20 cellular contexts compared by ENCODE assay signal in the genomic region with DNA sequence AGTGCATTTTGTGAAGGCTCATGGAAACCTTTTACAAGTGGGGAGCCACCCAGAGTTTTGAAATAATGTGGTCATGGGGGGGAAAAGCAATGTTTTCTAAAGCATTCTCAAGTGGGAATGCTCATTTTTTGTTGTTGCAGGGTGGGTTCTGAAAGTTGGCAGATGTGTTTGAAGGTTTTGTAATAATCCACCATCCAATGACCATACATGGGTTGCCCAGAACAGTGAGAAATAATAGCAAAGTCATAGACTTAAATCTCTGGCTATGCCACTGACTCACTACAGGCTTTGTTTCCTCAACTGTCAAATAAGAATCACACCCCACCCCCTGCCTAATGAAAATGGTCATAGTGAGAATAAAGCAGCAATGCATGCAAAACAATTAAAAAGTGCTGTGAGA. TPM values are rescaled to one million over a fixed set of nuclear protein-coding genes. Genes with fewer than 3 reads are reported as not detected.
DNase-seq lines count a peak whose midpoint lies in the region; TF ChIP-seq lines count a peak whose summit lies in the region.
"Had no signal": no experiment of that assay in that cellular context is flagged by ENCODE, and none has a peak within 500 bp of the region (broad histone marks: within the 10 kb centered on the region; RNA-seq: fewer than 3 reads in every experiment).

No MANE protein-coding gene starts in this region.

- no peak for TF ChIP-seq EP300 in suprapubic skin (IDR thresholded peaks at IDR 0.05)

- no peaks in the 10 kb centered on the region for H3K27me3 ChIP-seq in suprapubic skin
- H3K27me3 ChIP-seq: BLaER1 treated with 17β-estradiol and CSF1 and Interleukin-3, amounts not matched to agents 10 nM and 100 nM had no signal

- H3K4me3 ChIP-seq in epithelial cell of esophagus (ENCODE audit: low read length), result peak overlapping the region; percentile 79
- no peak overlapping the region for H3K4me3 ChIP-seq in fibroblast of the aortic adventitia (ENCODE audit: low read depth, low read length)
- H3K4me3 ChIP-seq in suprapubic skin, result peak overlapping the region; percentile 44
- H3K4me3 ChIP-seq: BLaER1 treated with 17β-estradiol and CSF1 and Interleukin-3, amounts not matched to agents 10 nM and 100 nM; K562 had no signal

- peaks cover 13% of the 10 kb centered on the region for H3K4me1 ChIP-seq in suprapubic skin
- H3K4me1 ChIP-seq: BLaER1 treated with 17β-estradiol and CSF1 and Interleukin-3, amounts not matched to agents 10 nM and 100 nM had no signal

- no peak for TF ChIP-seq POLR2A in suprapubic skin (IDR thresholded peaks at IDR 0.05)

- no peaks in the 10 kb centered on the region for H3K36me3 ChIP-seq in suprapubic skin
- H3K36me3 ChIP-seq: BLaER1 treated with 17β-estradiol and CSF1 and Interleukin-3, amounts not matched to agents 10 nM and 100 nM had no signal

- H3K9me3 ChIP-seq in suprapubic skin, result no peaks in the 10 kb centered on the region
- H3K9me3 ChIP-seq: BLaER1 treated with 17β-estradiol and CSF1 and Interleukin-3, amounts not matched to agents 10 nM and 100 nM had no signal

- DNase-seq in amniotic epithelial cell (ENCODE audit: low read depth) (peak; percentile 61), epithelial cell of esophagus (ENCODE audit: low read depth) (peak; percentile 88), fibroblast of the aortic adventitia (ENCODE audit: low read depth) (peak; percentile 51), suprapubic skin (ENCODE audit: low spot score in 2 of 2) (no peak), EL (no peak), RKO (ENCODE audit: low spot score) (no peak), NCI-H345 treated with DMSO at 0.1 percent for 48 hours (lab: John Stamatoyannopoulos, UW; ENCODE audit: unreplicated experiment) (no peak)
- no peak for DNase-seq in effector CD8-positive, alpha-beta T cell (lab: John Stamatoyannopoulos, UW)
- DNase-seq: Calu3; CD8-positive, alpha-beta T cell; DMS53; GOT3; NCI-H1105 treated with DMSO at 0.1 percent for 48 hours; NCI-H1694; NCI-H2081 treated with DMSO at 0.1 percent for 48 hours; SHP77 treated with DMSO at 0.1 percent for 48 hours had no signal

- peak overlapping the region; percentile 75 for H3K27ac ChIP-seq in suprapubic skin
- H3K27ac ChIP-seq: BLaER1 treated with 17β-estradiol and CSF1 and Interleukin-3, amounts not matched to agents 10 nM and 100 nM had no signal

- no peak for TF ChIP-seq CTCF in epithelial cell of esophagus (IDR thresholded peaks at IDR 0.05; ENCODE audit: insufficient read depth, low read depth, low read length, missing control alignments)
- no peak for TF ChIP-seq CTCF in fibroblast of the aortic adventitia (IDR thresholded peaks at IDR 0.05; ENCODE audit: insufficient read depth, low read length)
- TF ChIP-seq CTCF in suprapubic skin (IDR thresholded peaks at IDR 0.05), result no peak

RNA-seq across cellular contexts. Expression of gene DSG3, which starts 2.9 kb away (rescaled TPM):
- total RNA-seq in fibroblast of the aortic adventitia (ENCODE audit: low replicate concordance) (0.16 TPM in 1 of 2 replicates, not detected in the other), suprapubic skin (100 to 1,000 TPM in 3 of 4 donors, 10 to 100 TPM in 1; 81.8 to 223 (median 168) TPM)
- total RNA-seq: CD8-positive, alpha-beta T cell; NCI-H460; OCI-LY7 had no signal

RNA-seq across cellular contexts. Expression of gene DSG2, which starts 47.6 kb away (rescaled TPM):
- 4.2 and 5.6 TPM in 2 replicates for total RNA-seq in fibroblast of the aortic adventitia (ENCODE audit: low replicate concordance)
- 10 to 100 TPM; 13.9 to 35.4 (median 24.1) TPM for total RNA-seq in suprapubic skin
- total RNA-seq: CD8-positive, alpha-beta T cell; OCI-LY7 had no signal

Comparison
In these comparisons a context has a peak if more than half of its experiments do, and no peak if none do; other contexts are left out.
1. DNase-seq: peak in amniotic epithelial cell (single experiment), epithelial cell of esophagus (single experiment) and fibroblast of the aortic adventitia (single experiment); none in suprapubic skin (0 of 2), EL (single experiment), effector CD8-positive, alpha-beta T cell (single experiment), RKO (single experiment) and NCI-H345 treated with DMSO at 0.1 percent for 48 hours (single experiment).
2. RNA of gene DSG3, which starts 2.9 kb away (total RNA-seq): 81.8 to 223 TPM in suprapubic skin; 0.16 TPM in fibroblast of the aortic adventitia; every median in the first group is over 10 times any median in the second.